In the genomic region with DNA sequence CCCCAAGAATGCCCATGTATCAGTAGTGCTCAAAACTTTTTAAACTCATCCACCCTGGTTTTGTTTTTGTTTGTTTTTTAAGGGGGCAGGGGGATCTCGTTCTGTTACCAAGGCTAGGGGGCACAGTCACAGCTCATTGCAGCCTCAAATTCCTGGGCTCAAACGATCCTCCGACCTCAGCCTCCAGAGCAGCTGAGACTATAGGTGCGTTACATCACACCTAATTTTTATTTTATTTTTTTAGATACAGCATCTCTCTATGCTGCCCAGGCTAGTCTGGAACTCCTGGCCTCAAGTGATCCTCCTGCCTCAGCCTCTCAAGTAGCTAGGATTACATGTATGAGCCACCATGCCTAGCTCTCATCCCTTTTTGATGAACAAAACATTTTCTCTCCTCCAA, we compare ENCODE assay signal across 23 cellular contexts.
"Had no signal": no experiment of that assay in that cellular context is flagged by ENCODE, and none has a peak within 500 bp of the region (broad histone marks: within the 10 kb centered on the region; RNA-seq: fewer than 3 reads in every experiment).

No MANE protein-coding gene starts in this region.

- ATAC-seq: gastroesophageal sphincter; left lobe of liver; naive thymus-derived CD4-positive, alpha-beta T cell; psoas muscle; sciatic nerve; stimulated activated memory B cell treated with anti-CD40 and anti-IgM and Interleukin-4, amounts not matched to agents 10 μg/mL and 1 μg/mL and 100 μg/mL, for 72 hours had no signal

- H3K27me3 Mint-ChIP-seq: dendritic cell treated with granulocyte-macrophage colony-stimulating factor and Interleukin-4, amounts not matched to agents 40 ng/mL and 50 ng/mL, for 4 days; naive thymus-derived CD4-positive, alpha-beta T cell; stimulated activated memory B cell treated with anti-CD40 and anti-IgM and Interleukin-4, amounts not matched to agents 10 μg/mL and 1 μg/mL and 100 μg/mL, for 72 hours had no signal

- H3K27ac ChIP-seq: esophagus squamous epithelium, gastroesophageal sphincter, neutrophil, psoas muscle, spleen, stomach, thoracic aorta, transverse colon had no signal

- H3K27ac Mint-ChIP-seq: dendritic cell treated with granulocyte-macrophage colony-stimulating factor and Interleukin-4, amounts not matched to agents 40 ng/mL and 50 ng/mL, for 4 days; naive thymus-derived CD4-positive, alpha-beta T cell; stimulated activated memory B cell treated with anti-CD40 and anti-IgM and Interleukin-4, amounts not matched to agents 10 μg/mL and 1 μg/mL and 100 μg/mL, for 72 hours had no signal

- H3K36me3 ChIP-seq: gastroesophageal sphincter, stomach, thoracic aorta, transverse colon had no signal

- FAIRE-seq: urothelium cell line had no signal

- DNase-seq: esophagus squamous epithelium; foreskin fibroblast; glutamatergic neuron; islet precursor cell; mammary epithelial cell; naive thymus-derived CD4-positive, alpha-beta T cell; psoas muscle; retina; spleen; stimulated activated CD4-positive, alpha-beta T cell treated with anti-CD3 and anti-CD28 coated beads, Interleukin-15, amount 100 ng/mL, for 24 hours; stimulated activated CD4-positive, alpha-beta T cell treated with anti-CD3 and anti-CD28 coated beads, Interleukin-1b, Interleukin-23, amount 100 ng/mL, for 48 hours; stimulated activated CD4-positive, alpha-beta T cell treated with anti-CD3 and anti-CD28 coated beads, Interleukin-4, amount 100 ng/mL, for 24 hours; stomach; substantia nigra; transverse colon had no signal

- H3K4me3 ChIP-seq: esophagus squamous epithelium, gastroesophageal sphincter, psoas muscle, spleen, stomach, thoracic aorta, transverse colon had no signal

- H3K27me3 ChIP-seq: esophagus squamous epithelium, gastroesophageal sphincter, neutrophil, spleen, stomach, transverse colon had no signal

- H3K9me3 Mint-ChIP-seq: dendritic cell treated with granulocyte-macrophage colony-stimulating factor and Interleukin-4, amounts not matched to agents 40 ng/mL and 50 ng/mL, for 4 days; naive thymus-derived CD4-positive, alpha-beta T cell; stimulated activated memory B cell treated with anti-CD40 and anti-IgM and Interleukin-4, amounts not matched to agents 10 μg/mL and 1 μg/mL and 100 μg/mL, for 72 hours had no signal

- H3K9me3 ChIP-seq: esophagus squamous epithelium, gastroesophageal sphincter, neutrophil, psoas muscle, spleen, stomach, thoracic aorta, transverse colon had no signal

- H3K4me3 Mint-ChIP-seq: dendritic cell treated with granulocyte-macrophage colony-stimulating factor and Interleukin-4, amounts not matched to agents 40 ng/mL and 50 ng/mL, for 4 days; stimulated activated memory B cell treated with anti-CD40 and anti-IgM and Interleukin-4, amounts not matched to agents 10 μg/mL and 1 μg/mL and 100 μg/mL, for 72 hours had no signal
